In the genomic region with DNA sequence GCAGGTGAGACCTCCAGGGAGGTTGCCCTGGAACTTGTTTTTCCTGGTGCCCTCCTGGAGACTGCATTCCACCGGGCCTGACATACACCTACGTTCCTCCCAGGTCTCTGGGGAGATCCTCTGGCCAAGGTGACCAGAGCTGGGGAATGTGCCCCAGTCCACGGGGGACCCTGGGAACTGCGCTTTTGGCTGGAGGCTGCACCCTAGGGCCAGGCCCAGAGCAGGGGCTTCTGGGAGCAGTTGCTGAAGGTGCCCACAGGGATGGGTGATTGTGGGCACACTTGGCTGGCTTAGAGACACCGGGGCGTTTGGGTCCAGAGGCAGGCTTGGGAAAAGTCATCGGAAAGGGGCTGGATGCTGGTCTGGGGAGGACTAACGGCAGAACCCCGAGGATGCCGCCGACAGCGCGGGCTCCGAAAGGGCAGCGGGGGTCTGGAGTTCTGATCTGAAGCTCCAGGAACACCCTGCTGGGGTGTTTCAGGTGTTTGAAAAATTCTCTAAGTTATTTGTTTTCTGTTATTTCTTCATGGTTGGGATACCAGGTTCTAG, we compare ENCODE assay signal across 24 cellular contexts. TPM values are rescaled to one million over a fixed set of nuclear protein-coding genes. Genes with fewer than 3 reads are reported as not detected.
"Had no signal": no experiment of that assay in that cellular context is flagged by ENCODE, and none has a peak within 500 bp of the region (broad histone marks: within the 10 kb centered on the region; RNA-seq: fewer than 3 reads in every experiment).

No MANE protein-coding gene starts in this region.

- DNase-seq: activated CD4-positive, alpha-beta memory T cell treated with anti-CD3 and anti-CD28 coated beads for 36 hours; activated CD4-positive, alpha-beta T cell treated with anti-CD3 and anti-CD28 coated beads for 36 hours; activated naive CD4-positive, alpha-beta T cell treated with Interleukin-2 at 50 U/mL for 16 hours; activated naive CD8-positive, alpha-beta T cell treated with anti-CD3 and anti-CD28 coated beads, Interleukin-2, amount 10 ng/mL, durations not matched to agents 7 days and 5 days; activated T-cell treated with anti-CD3 and anti-CD28 coated beads for 4 hours; amygdala; caudate nucleus; endodermal cell; foreskin fibroblast; glutamatergic neuron; hypothalamus; naive B cell; stimulated activated naive B cell treated with anti-CD40 and anti-IgM and Interleukin-4, amounts not matched to agents 10 μg/mL and 1 μg/mL and 100 μg/mL, for 72 hours had no signal

- H3K27ac Mint-ChIP-seq: activated CD4-positive, alpha-beta memory T cell treated with anti-CD3 and anti-CD28 coated beads for 36 hours; activated CD4-positive, alpha-beta T cell treated with anti-CD3 and anti-CD28 coated beads for 36 hours; activated naive CD8-positive, alpha-beta T cell treated with anti-CD3 and anti-CD28 coated beads, Interleukin-2, amount 10 ng/mL, durations not matched to agents 7 days and 5 days; endodermal cell; mesothelial cell of epicardium; naive B cell; stimulated activated naive B cell treated with anti-CD40 and anti-IgM and Interleukin-4, amounts not matched to agents 10 μg/mL and 1 μg/mL and 100 μg/mL, for 72 hours; T-helper 2 cell treated with Interferon-gamma antibody and Interleukin-4, amounts not matched to agents 5 μg/mL and 100 μg/mL, for 36 hours; WTC11 had no signal

- H3K9me3 Mint-ChIP-seq: activated naive CD8-positive, alpha-beta T cell treated with anti-CD3 and anti-CD28 coated beads, Interleukin-2, amount 10 ng/mL, durations not matched to agents 7 days and 5 days; mesothelial cell of epicardium; naive B cell had no signal

- H3K27ac ChIP-seq: epithelial cell of prostate had no signal

- H3K27me3 Mint-ChIP-seq: activated CD4-positive, alpha-beta memory T cell treated with anti-CD3 and anti-CD28 coated beads for 36 hours; activated CD4-positive, alpha-beta T cell treated with anti-CD3 and anti-CD28 coated beads for 36 hours; activated naive CD8-positive, alpha-beta T cell treated with anti-CD3 and anti-CD28 coated beads, Interleukin-2, amount 10 ng/mL, durations not matched to agents 7 days and 5 days; naive B cell had no signal

- H3K4me1 Mint-ChIP-seq: activated CD4-positive, alpha-beta T cell treated with anti-CD3 and anti-CD28 coated beads for 36 hours; activated naive CD8-positive, alpha-beta T cell treated with anti-CD3 and anti-CD28 coated beads, Interleukin-2, amount 10 ng/mL, durations not matched to agents 7 days and 5 days; mesothelial cell of epicardium; naive B cell had no signal

- H3K36me3 Mint-ChIP-seq: activated CD4-positive, alpha-beta memory T cell treated with anti-CD3 and anti-CD28 coated beads for 36 hours; activated naive CD8-positive, alpha-beta T cell treated with anti-CD3 and anti-CD28 coated beads, Interleukin-2, amount 10 ng/mL, durations not matched to agents 7 days and 5 days; mesothelial cell of epicardium; naive B cell; stimulated activated naive B cell treated with anti-CD40 and anti-IgM and Interleukin-4, amounts not matched to agents 10 μg/mL and 1 μg/mL and 100 μg/mL, for 72 hours had no signal

- ATAC-seq: activated CD4-positive, alpha-beta T cell treated with anti-CD3 and anti-CD28 coated beads for 36 hours; sciatic nerve; stimulated activated naive B cell treated with anti-CD40 and anti-IgM and Interleukin-4, amounts not matched to agents 10 μg/mL and 1 μg/mL and 100 μg/mL, for 72 hours; WTC11 had no signal

- H3K4me3 Mint-ChIP-seq: activated CD4-positive, alpha-beta memory T cell treated with anti-CD3 and anti-CD28 coated beads for 36 hours; activated CD4-positive, alpha-beta T cell treated with anti-CD3 and anti-CD28 coated beads for 36 hours; activated naive CD8-positive, alpha-beta T cell treated with anti-CD3 and anti-CD28 coated beads, Interleukin-2, amount 10 ng/mL, durations not matched to agents 7 days and 5 days; endodermal cell; mesothelial cell of epicardium; naive B cell; neural crest cell; stimulated activated naive B cell treated with anti-CD40 and anti-IgM and Interleukin-4, amounts not matched to agents 10 μg/mL and 1 μg/mL and 100 μg/mL, for 72 hours; T-helper 2 cell treated with Interferon-gamma antibody and Interleukin-4, amounts not matched to agents 5 μg/mL and 100 μg/mL, for 36 hours; WTC11 had no signal

RNA-seq across cellular contexts. Expression of a gene that starts 36.5 kb away (rescaled TPM):
- total RNA-seq: endodermal cell, mesothelial cell of epicardium, neural crest cell, osteocyte had no signal

RNA-seq across cellular contexts. Expression of a gene that starts 50.6 kb away (rescaled TPM):
- total RNA-seq: activated CD4-positive, alpha-beta memory T cell treated with anti-CD3 and anti-CD28 coated beads for 36 hours; activated CD4-positive, alpha-beta T cell treated with anti-CD3 and anti-CD28 coated beads for 36 hours; activated naive CD8-positive, alpha-beta T cell treated with anti-CD3 and anti-CD28 coated beads, Interleukin-2, amount 10 ng/mL, durations not matched to agents 7 days and 5 days; endodermal cell; lung microvascular endothelial cell; mesothelial cell of epicardium; neural crest cell; osteocyte; sciatic nerve; ureter; WTC11 had no signal
- polyA plus RNA-seq: keratinocyte, thymus had no signal
